ENCODE assay signal across 31 cellular contexts in the genomic region with DNA sequence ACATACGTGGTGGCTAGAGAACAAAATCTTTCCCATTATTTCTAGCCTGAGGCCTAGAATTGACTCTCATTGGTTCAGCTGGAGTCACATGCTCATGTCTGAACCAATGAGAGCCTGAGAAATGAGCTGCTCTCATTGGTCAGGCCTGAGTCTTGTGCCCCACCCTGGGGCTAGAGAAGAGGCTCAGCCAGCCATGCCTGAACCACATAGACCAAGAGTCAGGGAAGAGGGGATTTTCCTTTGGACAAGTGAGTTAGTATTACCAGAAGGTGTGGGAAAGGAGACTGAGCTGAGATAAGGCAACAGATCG. TPM values are rescaled to one million over a fixed set of nuclear protein-coding genes. Genes with fewer than 3 reads are reported as not detected.
A peak's percentile ranks its signal among the peaks of the same experiment; 100 is the strongest.
DNase-seq lines count a peak whose midpoint lies in the region; ATAC-seq, FAIRE-seq and TF ChIP-seq lines count a peak whose summit lies in the region.
"Had no signal": no experiment of that assay in that cellular context is flagged by ENCODE, and none has a peak within 500 bp of the region (broad histone marks: within the 10 kb centered on the region; RNA-seq: fewer than 3 reads in every experiment).

No MANE protein-coding gene starts in this region.

- intact Hi-C loops in activated CD4-positive, alpha-beta T cell treated with anti-CD3 and anti-CD28 coated beads for 36 hours (cut with DNase I, micrococcal nuclease): no loop called here
- intact Hi-C loops in CD4-positive, alpha-beta T cell (cut with DNase I, micrococcal nuclease): no loop called here
- intact Hi-C loops in PC-9 (cut with micrococcal nuclease; ENCODE audit: unreplicated experiment): no loop called here

- H3K23ac ChIP-seq in H1 (ENCODE audit: insufficient read length): no peak overlapping the region

- peaks cover 81% of the 10 kb centered on the region for H3F3A ChIP-seq in PC-9 (ENCODE audit: insufficient read depth, low read depth)

- H2BK5ac ChIP-seq in H1 (ENCODE audit: low read depth, low read length): no peak overlapping the region

- H3K4me3 ChIP-seq in PC-9: no peak overlapping the region
- no peak overlapping the region for H3K4me3 ChIP-seq in H1 (ENCODE audit: extremely low read depth in 1 of 4, insufficient read depth in 2 of 4, low read depth in 3 of 4, low read length in 4 of 4)
- H3K4me3 ChIP-seq: neural progenitor cell, thoracic aorta, uterus had no signal

- TF ChIP-seq RAD21 in H1 (IDR thresholded peaks at IDR 0.05 in 1 of 2, conservative IDR thresholded peaks at IDR 0.05 in 1 of 2; ENCODE audit: low read depth in 2 of 2, low read length in 2 of 2): no peak

- CTCF ChIA-PET in activated CD4-positive, alpha-beta T cell treated with anti-CD3 and anti-CD28 coated beads for 36 hours (lab: Charles Lee): interaction anchor here (2.5 kb wide), 1 partner anchor 20 kb away, joined by 8 read pairs; no protein-coding TSS in a partner anchor
- CTCF ChIA-PET in CD4-positive, alpha-beta T cell (lab: Charles Lee): interaction anchor here (1.5 to 1.9 kb wide), 2 partner anchors 8 to 103 kb away, joined by 3 to 9 read pairs; no protein-coding TSS in a partner anchor
- CTCF ChIA-PET in PC-9 (lab: Charles Lee): interaction anchor here (0.6 kb wide), 1 partner anchor 566 kb away, joined by 7 read pairs; no protein-coding TSS in a partner anchor
- CTCF ChIA-PET in H1 (lab: Charles Lee; ENCODE audit: partially characterized antibody): interaction anchor here (0.6 to 2.4 kb wide), 10 partner anchors 9 to 1041 kb away, joined by 3 to 7 read pairs (median 4); no protein-coding TSS in a partner anchor

- peaks cover 1% of the 10 kb centered on the region for H3K79me1 ChIP-seq in H1 (ENCODE audit: low read depth, low read length)

- H2BK15ac ChIP-seq in H1 (ENCODE audit: low read length): no peak overlapping the region

- no peak overlapping the region for H2AK5ac ChIP-seq in H1 (ENCODE audit: low read depth, low read length)

- no peak overlapping the region for H4K5ac ChIP-seq in H1 (ENCODE audit: insufficient read length, low read depth, low read length)

- no peaks in the 10 kb centered on the region for H3K23me2 ChIP-seq in H1 (ENCODE audit: low read depth, low read length)

- no peak overlapping the region for H3K4me3 Mint-ChIP-seq in activated CD4-positive, alpha-beta T cell treated with anti-CD3 and anti-CD28 coated beads for 36 hours
- no peak overlapping the region for H3K4me3 Mint-ChIP-seq in CD4-positive, alpha-beta T cell
- H3K4me3 Mint-ChIP-seq: activated B cell treated with CpG ODN at 0.5 μM for 24 hours; H9; neural progenitor cell; stimulated activated memory B cell treated with anti-CD40 and anti-IgM and Interleukin-4, amounts not matched to agents 10 μg/mL and 1 μg/mL and 100 μg/mL, for 72 hours had no signal

- no peak overlapping the region for H4K91ac ChIP-seq in H1 (replicated peaks; ENCODE audit: insufficient read length, low read length)

- no peak for DNase-seq in activated CD4-positive, alpha-beta T cell treated with anti-CD3 and anti-CD28 coated beads for 36 hours
- no peak for DNase-seq in activated CD4-positive, alpha-beta T cell treated with anti-CD3 and anti-CD28 coated beads for 1 hour
- no peak for DNase-seq in CD4-positive, alpha-beta T cell
- DNase-seq in PC-9 (no peak), H1 (ENCODE audit: low read depth in 1 of 2, low spot score in 2 of 2) (no peak), DMS153 (lab: John Stamatoyannopoulos, UW) (no peak), NCI-H82 (lab: John Stamatoyannopoulos, UW) (no peak)
- no peak for DNase-seq in stimulated activated CD4-positive, alpha-beta T cell treated with anti-CD3 and anti-CD28 coated beads, Interleukin-4, amount 100 ng/mL, for 1 hour
- DNase-seq: 8988T; activated B cell treated with CpG ODN at 0.5 μM for 24 hours; activated naive CD4-positive, alpha-beta T cell treated with Interleukin-2 at 50 U/mL for 16 hours; activated T-cell treated with anti-CD3 and anti-CD28 coated beads, Interleukin-2, amount 50 U/mL, for 48 hours; DMS53; effector CD4-positive, alpha-beta T cell; H9; NCI-H510A; NK-92 treated with Interleukin-12 subunit alpha and Interleukin-12 subunit beta, amount 100 ng/mL, for 24 hours; PC-3; right cardiac atrium; stimulated activated CD4-positive, alpha-beta T cell treated with anti-CD3 and anti-CD28 coated beads, Interleukin-4, amount 100 ng/mL, for 4 hours; uterus had no signal

- H3K9me3 Mint-ChIP-seq in activated CD4-positive, alpha-beta T cell treated with anti-CD3 and anti-CD28 coated beads for 36 hours (ENCODE audit: low read depth): peaks cover 38% of the 10 kb centered on the region
- H3K9me3 Mint-ChIP-seq in CD4-positive, alpha-beta T cell: peaks cover 7% of the 10 kb centered on the region

- H3K4me1 ChIP-seq in PC-9 (replicated peaks; ENCODE audit: insufficient read depth) (peaks cover 69% of the 10 kb centered on the region), H1 (replicated peaks in 1 of 4; ENCODE audit: control insufficient read depth in 3 of 4, insufficient read depth in 4 of 4, low read length in 3 of 4) (no peaks in the 10 kb centered on the region)
- H3K4me1 ChIP-seq: neural progenitor cell, uterus had no signal

- H3K14ac ChIP-seq in H1 (ENCODE audit: insufficient read length): no peak overlapping the region

- no peak overlapping the region for H2BK12ac ChIP-seq in H1 (ENCODE audit: low read depth, low read length)

- H3K79me2 ChIP-seq in PC-9 (ENCODE audit: low read depth) (peaks cover 56% of the 10 kb centered on the region), H1 (ENCODE audit: control insufficient read depth in 1 of 2, insufficient read depth in 2 of 2, low read length in 2 of 2) (no peaks in the 10 kb centered on the region)

- POLR2A ChIA-PET in activated CD4-positive, alpha-beta T cell treated with anti-CD3 and anti-CD28 coated beads for 36 hours (lab: Charles Lee): interaction anchor here (0.7 kb wide), 1 partner anchor 15 kb away, joined by 5 read pairs; no protein-coding TSS in a partner anchor
- POLR2A ChIA-PET in CD4-positive, alpha-beta T cell (lab: Charles Lee): interaction anchor here (0.8 to 1.5 kb wide), 3 partner anchors 10 to 20 kb away, joined by 3 to 5 read pairs (median 3); no protein-coding TSS in a partner anchor
- POLR2A ChIA-PET in PC-9 (lab: Charles Lee; ENCODE audit: unreplicated experiment) (no interaction called here), H1 (lab: Charles Lee; ENCODE audit: partially characterized antibody) (interaction anchor here (0.8 to 1.8 kb wide), 6 partner anchors 9 to 57 kb away, joined by 3 to 5 read pairs (median 4); no protein-coding TSS in a partner anchor)

- no peak for TF ChIP-seq POLR2A in H1 (IDR thresholded peaks at IDR 0.05; ENCODE audit: control extremely low read depth in 1 of 2, low read depth in 2 of 2, low read length in 2 of 2)

- H3K36me3 ChIP-seq in PC-9 (ENCODE audit: low read depth): peaks cover 85% of the 10 kb centered on the region
- H3K36me3 ChIP-seq in H1 (ENCODE audit: control insufficient read depth in 2 of 4, insufficient read depth in 4 of 4, low read length in 3 of 4): peaks cover 10 to 67% (median 43%) of the 10 kb centered on the region in 4 experiments; a peak in 7 of 8 replicates
- H3K36me3 ChIP-seq: neural progenitor cell, uterus had no signal

- no peak overlapping the region for H3K4ac ChIP-seq in H1 (replicated peaks; ENCODE audit: insufficient read length, low read depth, low read length)

- no peak overlapping the region for H3K18ac ChIP-seq in H1 (ENCODE audit: extremely low read depth, low read length)

- H2BK20ac ChIP-seq in H1 (ENCODE audit: low read length): no peak overlapping the region

- no peak for TF ChIP-seq EP300 in H1 (IDR thresholded peaks at IDR 0.05; ENCODE audit: borderline replicate concordance in 1 of 2, low read depth in 2 of 2, low read length in 2 of 2)

- H2AFZ ChIP-seq in PC-9 (no peak overlapping the region), H1 (ENCODE audit: low read length) (no peak overlapping the region)
- H2AFZ ChIP-seq: neural progenitor cell had no signal

- H3K4me2 ChIP-seq in PC-9 (no peak overlapping the region; the same call in 1 of the 2 replicates), H1 (ENCODE audit: insufficient read depth in 1 of 2, low read depth in 2 of 2, low read length in 2 of 2) (no peak overlapping the region)
- H3K4me2 ChIP-seq: neural progenitor cell had no signal

- no TSS peak for BruUV-seq in PC-9 (replicated peaks; lab: Mats Ljungman, UMichigan)

- H3K9ac ChIP-seq in H1 (replicated peaks in 1 of 4; ENCODE audit: extremely low read depth in 1 of 4, low read depth in 3 of 4, low read length in 3 of 4): no peak overlapping the region
- H3K9ac ChIP-seq: neural progenitor cell had no signal

- H3K4me1 Mint-ChIP-seq in activated CD4-positive, alpha-beta T cell treated with anti-CD3 and anti-CD28 coated beads for 36 hours: peaks cover 47% of the 10 kb centered on the region
- H3K4me1 Mint-ChIP-seq in CD4-positive, alpha-beta T cell (ENCODE audit: low read depth): peaks cover 57% of the 10 kb centered on the region
- H3K4me1 Mint-ChIP-seq: neural progenitor cell had no signal

- H3K56ac ChIP-seq in H1 (replicated peaks; ENCODE audit: insufficient read length, low read depth, low read length): no peak overlapping the region

- H3K9me3 ChIP-seq in CD4-positive, alpha-beta T cell (ENCODE audit: control insufficient read depth, low read length): peaks cover 12% of the 10 kb centered on the region
- H3K9me3 ChIP-seq in PC-9 (ENCODE audit: insufficient read depth, low read depth) (peaks cover 15% of the 10 kb centered on the region; the same call in 1 of the 2 replicates), H1 (ENCODE audit: insufficient read depth in 2 of 2, low read depth in 1 of 2, low read length in 1 of 2) (0 out of 4 replicates have a peak, but pooled peaks cover 0 to 2% of the 10 kb centered on the region in 2 experiments)
- H3K9me3 ChIP-seq: uterus had no signal

- H4K8ac ChIP-seq in H1 (ENCODE audit: extremely low read depth, insufficient read depth, low read length): no peak overlapping the region

- TF ChIP-seq CTCF in CD4-positive, alpha-beta T cell (IDR thresholded peaks at IDR 0.05): no peak
- no peak for TF ChIP-seq CTCF in PC-9 (conservative IDR thresholded peaks at IDR 0.05)
- no peak for TF ChIP-seq CTCF in H1 (IDR thresholded peaks at IDR 0.05; ENCODE audit: control extremely low read depth in 1 of 3, insufficient read depth in 1 of 3, low read depth in 1 of 3, low read length in 3 of 3)

- ATAC-seq in activated CD4-positive, alpha-beta T cell treated with anti-CD3 and anti-CD28 coated beads for 36 hours: peak; percentile 33
- ATAC-seq in CD4-positive, alpha-beta T cell (ENCODE audit: poor library complexity): no peak
- ATAC-seq: PC-3; right cardiac atrium; Right ventricle myocardium inferior; stimulated activated memory B cell treated with anti-CD40 and anti-IgM and Interleukin-4, amounts not matched to agents 10 μg/mL and 1 μg/mL and 100 μg/mL, for 72 hours had no signal

- no peaks in the 10 kb centered on the region for H3K9me2 ChIP-seq in PC-9 (ENCODE audit: insufficient read depth)

- H3K27ac ChIP-seq in CD4-positive, alpha-beta T cell (ENCODE audit: low read depth, low read length): no peak overlapping the region
- peak overlapping the region; percentile 97 for H3K27ac ChIP-seq in PC-9
- H3K27ac ChIP-seq in H1 (ENCODE audit: low read depth, low read length): no peak overlapping the region
- H3K27ac ChIP-seq: epithelial cell of prostate, neural progenitor cell, thoracic aorta, uterus had no signal

- no peak for FAIRE-seq in H1 (lab: Jason Lieb, UNC)
- FAIRE-seq: bronchial epithelial cell, G401.6 had no signal

- WGBS in H1 (ENCODE audit: extremely low coverage in 1 of 2, insufficient coverage in 1 of 2, insufficient read length in 1 of 2, insufficient replicate concordance in 2 of 2, low coverage in 1 of 2, low lambda C conversion rate in 2 of 2, missing lambda C conversion rate in 1 of 2), 2 experiments: 90% methylated on average over 2 of the region's 2 CpGs; no CpG with 5 or more reads in 1 of the 2 experiments

- H4K20me1 ChIP-seq in PC-9 (ENCODE audit: insufficient read depth) (0 out of 2 replicates have a peak, but pooled peaks cover 8% of the 10 kb centered on the region), H1 (replicated peaks in 1 of 2; ENCODE audit: control insufficient read depth in 1 of 2, insufficient read depth in 2 of 2, low read length in 2 of 2) (peaks cover 1 to 4% of the 10 kb centered on the region in 2 experiments)

- H3K27me3 Mint-ChIP-seq in activated CD4-positive, alpha-beta T cell treated with anti-CD3 and anti-CD28 coated beads for 36 hours: no peaks in the 10 kb centered on the region
- H3K27me3 Mint-ChIP-seq in CD4-positive, alpha-beta T cell: no peaks in the 10 kb centered on the region
- H3K27me3 Mint-ChIP-seq: activated B cell treated with CpG ODN at 0.5 μM for 24 hours; stimulated activated memory B cell treated with anti-CD40 and anti-IgM and Interleukin-4, amounts not matched to agents 10 μg/mL and 1 μg/mL and 100 μg/mL, for 72 hours had no signal

- H3K27me3 ChIP-seq in CD4-positive, alpha-beta T cell (ENCODE audit: control insufficient read depth, insufficient read depth, low read length): no peaks in the 10 kb centered on the region
- H3K27me3 ChIP-seq in PC-9 (ENCODE audit: insufficient read depth, low read depth): no peaks in the 10 kb centered on the region
- H3K27me3 ChIP-seq in H1 (replicated peaks in 1 of 4; ENCODE audit: control insufficient read depth in 3 of 4, extremely low read depth in 1 of 4, insufficient read depth in 3 of 4, low read length in 3 of 4): no peaks in the 10 kb centered on the region
- H3K27me3 ChIP-seq: neural progenitor cell, uterus had no signal

- no peak overlapping the region for H2BK120ac ChIP-seq in H1 (replicated peaks; ENCODE audit: low read depth, low read length)

- peak overlapping the region; percentile 29 for H3K27ac Mint-ChIP-seq in activated CD4-positive, alpha-beta T cell treated with anti-CD3 and anti-CD28 coated beads for 36 hours
- peak overlapping the region; percentile 74 for H3K27ac Mint-ChIP-seq in CD4-positive, alpha-beta T cell
- H3K27ac Mint-ChIP-seq: activated B cell treated with CpG ODN at 0.5 μM for 24 hours, H9, neural progenitor cell had no signal

- peaks cover 100% of the 10 kb centered on the region for H3K36me3 Mint-ChIP-seq in activated CD4-positive, alpha-beta T cell treated with anti-CD3 and anti-CD28 coated beads for 36 hours (ENCODE audit: low read depth)
- H3K36me3 Mint-ChIP-seq in CD4-positive, alpha-beta T cell (ENCODE audit: low read depth): peaks cover 100% of the 10 kb centered on the region
- H3K36me3 Mint-ChIP-seq: neural progenitor cell had no signal

RNA-seq across cellular contexts. Expression of gene FXYD5, which starts 6.9 kb away (rescaled TPM):
- total RNA-seq in activated CD4-positive, alpha-beta T cell treated with anti-CD3 and anti-CD28 coated beads for 36 hours: 100 to 1,000 TPM; 261 to 358 TPM
- total RNA-seq in CD4-positive, alpha-beta T cell: 100 to 1,000 TPM; 587 to 615 TPM
- total RNA-seq in PC-9 (2021): 137 and 181 TPM in 2 replicates
- total RNA-seq in H1 (2021; fragmentation: NEBNext Ultra II Directional; extraction: Animal tissue kit (Norgen Biotek cat#: 25700)): 99.0 and 104 TPM in 2 replicates
- 167 and 191 TPM in 2 replicates for polyA plus RNA-seq in H1 (2011; rRNA removed)
- polyA plus RNA-seq in H1 (2011; cell fraction: cytosol; rRNA removed): 117 TPM
- 131 TPM for polyA plus RNA-seq in H1 (2011; cell fraction: nucleus; rRNA removed)
- 113 to 185 TPM (median 177 TPM) in 4 replicates for polyA plus RNA-seq in H1 (2012, experiment 1 of 2)
- polyA plus RNA-seq in H1 (2012, experiment 2 of 2): 175 TPM
- 277 TPM for polyA plus RNA-seq in H1 (2013, experiment 1 of 2)
- 347 TPM for polyA plus RNA-seq in H1 (2013, experiment 2 of 2)
- polyA minus RNA-seq in H1 (2011; rRNA and poly(A)+ RNA removed): 89.3 and 107 TPM in 2 replicates
- polyA minus RNA-seq in H1 (2011; cell fraction: cytosol; rRNA and poly(A)+ RNA removed): 89.5 TPM
- polyA minus RNA-seq in H1 (2011; cell fraction: nucleus; rRNA and poly(A)+ RNA removed): 51.4 TPM

RNA-seq across cellular contexts. Expression of gene FXYD7, which starts 18.3 kb away (rescaled TPM):
- under 1 TPM; 0.41 to 0.46 TPM for total RNA-seq in activated CD4-positive, alpha-beta T cell treated with anti-CD3 and anti-CD28 coated beads for 36 hours
- total RNA-seq in CD4-positive, alpha-beta T cell: 10 to 100 TPM; 15.3 to 15.6 TPM
- not detected in 2 replicates for total RNA-seq in PC-9 (2021)
- 14.3 and 15.4 TPM in 2 replicates for total RNA-seq in H1 (2021; fragmentation: NEBNext Ultra II Directional; extraction: Animal tissue kit (Norgen Biotek cat#: 25700))
- polyA plus RNA-seq in H1 (2011; rRNA removed): 12.1 and 17.5 TPM in 2 replicates
- polyA plus RNA-seq in H1 (2011; cell fraction: cytosol; rRNA removed): 9.0 TPM
- 18.6 TPM for polyA plus RNA-seq in H1 (2011; cell fraction: nucleus; rRNA removed)
- 20.2 to 24.4 TPM (median 21.9 TPM) in 4 replicates for polyA plus RNA-seq in H1 (2012, experiment 1 of 2)
- 20.8 TPM for polyA plus RNA-seq in H1 (2012, experiment 2 of 2)
- polyA plus RNA-seq in H1 (2013, experiment 1 of 2): 22.7 TPM
- polyA plus RNA-seq in H1 (2013, experiment 2 of 2): 23.8 TPM
- polyA minus RNA-seq in H1 (2011; rRNA and poly(A)+ RNA removed): 2.2 and 3.6 TPM in 2 replicates
- polyA minus RNA-seq in H1 (2011; cell fraction: cytosol; rRNA and poly(A)+ RNA removed): 1.5 TPM
- polyA minus RNA-seq in H1 (2011; cell fraction: nucleus; rRNA and poly(A)+ RNA removed): 3.2 TPM
- total RNA-seq: activated CD8-positive, alpha-beta memory T cell treated with anti-CD3 and anti-CD28 coated beads for 36 hours; bronchial epithelial cell; glomerular endothelial cell; PC-3; Right ventricle myocardium inferior; thoracic aorta had no signal

RNA-seq across cellular contexts. Expression of gene FXYD1, which starts 22.8 kb away (rescaled TPM):
- total RNA-seq in activated CD4-positive, alpha-beta T cell treated with anti-CD3 and anti-CD28 coated beads for 36 hours: 1 to 10 TPM; 1.9 to 2.4 TPM
- total RNA-seq in CD4-positive, alpha-beta T cell: 1 to 10 TPM; 2.1 to 2.4 TPM
- not detected in 2 replicates for total RNA-seq in PC-9 (2021)
- total RNA-seq in H1 (2021; fragmentation: NEBNext Ultra II Directional; extraction: Animal tissue kit (Norgen Biotek cat#: 25700)): 8.1 and 10.3 TPM in 2 replicates
- 1.6 and 3.3 TPM in 2 replicates for polyA plus RNA-seq in H1 (2011; rRNA removed)
- 2.7 TPM for polyA plus RNA-seq in H1 (2011; cell fraction: cytosol; rRNA removed)
- polyA plus RNA-seq in H1 (2011; cell fraction: nucleus; rRNA removed): 6.7 TPM
- 7.4 to 19.9 TPM (median 15.6 TPM) in 4 replicates for polyA plus RNA-seq in H1 (2012, experiment 1 of 2)
- polyA plus RNA-seq in H1 (2012, experiment 2 of 2): 4.1 TPM
- 10.4 TPM for polyA plus RNA-seq in H1 (2013, experiment 1 of 2)
- 10.3 TPM for polyA plus RNA-seq in H1 (2013, experiment 2 of 2)
- 0.49 and 0.69 TPM in 2 replicates for polyA minus RNA-seq in H1 (2011; rRNA and poly(A)+ RNA removed)
- polyA minus RNA-seq in H1 (2011; cell fraction: cytosol; rRNA and poly(A)+ RNA removed): 2.1 TPM
- polyA minus RNA-seq in H1 (2011; cell fraction: nucleus; rRNA and poly(A)+ RNA removed): 4.1 TPM
- total RNA-seq: activated CD8-positive, alpha-beta memory T cell treated with anti-CD3 and anti-CD28 coated beads for 36 hours; bronchial epithelial cell; glomerular endothelial cell; HT1080; PC-3 had no signal

RNA-seq across cellular contexts. Expression of gene LGI4, which starts 26.5 kb away (rescaled TPM):
- total RNA-seq in activated CD4-positive, alpha-beta T cell treated with anti-CD3 and anti-CD28 coated beads for 36 hours: under 1 TPM; 0.66 to 0.67 TPM
- under 1 TPM; 0.69 to 0.70 TPM for total RNA-seq in CD4-positive, alpha-beta T cell
- 1.2 and 1.3 TPM in 2 replicates for total RNA-seq in PC-9 (2021)
- 2.0 and 2.9 TPM in 2 replicates for total RNA-seq in H1 (2021; fragmentation: NEBNext Ultra II Directional; extraction: Animal tissue kit (Norgen Biotek cat#: 25700))
- 8.2 and 9.4 TPM in 2 replicates for polyA plus RNA-seq in H1 (2011; rRNA removed)
- polyA plus RNA-seq in H1 (2011; cell fraction: cytosol; rRNA removed): 9.4 TPM
- 32.9 TPM for polyA plus RNA-seq in H1 (2011; cell fraction: nucleus; rRNA removed)
- polyA plus RNA-seq in H1 (2012, experiment 1 of 2): 5.6 to 9.8 TPM (median 8.1 TPM) in 4 replicates
- 2.6 TPM for polyA plus RNA-seq in H1 (2012, experiment 2 of 2)
- 2.1 TPM for polyA plus RNA-seq in H1 (2013, experiment 1 of 2)
- polyA plus RNA-seq in H1 (2013, experiment 2 of 2): 2.1 TPM
- 0.88 and 2.1 TPM in 2 replicates for polyA minus RNA-seq in H1 (2011; rRNA and poly(A)+ RNA removed)
- polyA minus RNA-seq in H1 (2011; cell fraction: cytosol; rRNA and poly(A)+ RNA removed): 0.66 TPM
- 4.2 TPM for polyA minus RNA-seq in H1 (2011; cell fraction: nucleus; rRNA and poly(A)+ RNA removed)
- total RNA-seq: activated B cell treated with CpG ODN at 0.5 μM for 24 hours; activated CD8-positive, alpha-beta memory T cell treated with anti-CD3 and anti-CD28 coated beads for 36 hours; bronchial epithelial cell; glomerular endothelial cell; HT1080 had no signal

RNA-seq across cellular contexts. Expression of gene FXYD3, which starts 45.8 kb away (rescaled TPM):
- total RNA-seq in activated CD4-positive, alpha-beta T cell treated with anti-CD3 and anti-CD28 coated beads for 36 hours: not detected
- not detected for total RNA-seq in CD4-positive, alpha-beta T cell
- total RNA-seq in PC-9 (2021): 240 and 287 TPM in 2 replicates
- total RNA-seq in H1 (2021; fragmentation: NEBNext Ultra II Directional; extraction: Animal tissue kit (Norgen Biotek cat#: 25700)): 0.86 TPM in 1 of 2 replicates, not detected in the other
- 0.09 and 0.33 TPM in 2 replicates for polyA plus RNA-seq in H1 (2011; rRNA removed)
- 0.22 TPM for polyA plus RNA-seq in H1 (2011; cell fraction: cytosol; rRNA removed)
- polyA plus RNA-seq in H1 (2011; cell fraction: nucleus; rRNA removed): 0.66 TPM
- 0.41 to 0.76 TPM (median 0.57 TPM) in 3 of 4 replicates, not detected in the other for polyA plus RNA-seq in H1 (2012, experiment 1 of 2)
- polyA plus RNA-seq in H1 (2012, experiment 2 of 2): not detected
- polyA plus RNA-seq in H1 (2013, experiment 1 of 2): 0.10 TPM
- polyA plus RNA-seq in H1 (2013, experiment 2 of 2): 0.37 TPM
- polyA minus RNA-seq in H1 (2011; rRNA and poly(A)+ RNA removed): 1.5 TPM in 1 of 2 replicates, not detected in the other
- not detected for polyA minus RNA-seq in H1 (2011; cell fraction: cytosol; rRNA and poly(A)+ RNA removed)
- polyA minus RNA-seq in H1 (2011; cell fraction: nucleus; rRNA and poly(A)+ RNA removed): not detected
- total RNA-seq: activated B cell treated with CpG ODN at 0.5 μM for 24 hours; activated CD8-positive, alpha-beta memory T cell treated with anti-CD3 and anti-CD28 coated beads for 36 hours; glomerular endothelial cell; HT1080 had no signal

Comparison
In these comparisons a context has a peak if more than half of its experiments do, and no peak if none do; other contexts are left out.
1. RNA of gene FXYD7, which starts 18.3 kb away (total RNA-seq): 15.3 to 15.6 TPM in CD4-positive, alpha-beta T cell and 14.3 to 15.4 TPM in H1; 0.41 to 0.46 TPM in activated CD4-positive, alpha-beta T cell treated with anti-CD3 and anti-CD28 coated beads for 36 hours and not detected in PC-9; every median in the first group is over 10 times any median in the second.